ENCODE assay signal across 11 cellular contexts in the genomic region with DNA sequence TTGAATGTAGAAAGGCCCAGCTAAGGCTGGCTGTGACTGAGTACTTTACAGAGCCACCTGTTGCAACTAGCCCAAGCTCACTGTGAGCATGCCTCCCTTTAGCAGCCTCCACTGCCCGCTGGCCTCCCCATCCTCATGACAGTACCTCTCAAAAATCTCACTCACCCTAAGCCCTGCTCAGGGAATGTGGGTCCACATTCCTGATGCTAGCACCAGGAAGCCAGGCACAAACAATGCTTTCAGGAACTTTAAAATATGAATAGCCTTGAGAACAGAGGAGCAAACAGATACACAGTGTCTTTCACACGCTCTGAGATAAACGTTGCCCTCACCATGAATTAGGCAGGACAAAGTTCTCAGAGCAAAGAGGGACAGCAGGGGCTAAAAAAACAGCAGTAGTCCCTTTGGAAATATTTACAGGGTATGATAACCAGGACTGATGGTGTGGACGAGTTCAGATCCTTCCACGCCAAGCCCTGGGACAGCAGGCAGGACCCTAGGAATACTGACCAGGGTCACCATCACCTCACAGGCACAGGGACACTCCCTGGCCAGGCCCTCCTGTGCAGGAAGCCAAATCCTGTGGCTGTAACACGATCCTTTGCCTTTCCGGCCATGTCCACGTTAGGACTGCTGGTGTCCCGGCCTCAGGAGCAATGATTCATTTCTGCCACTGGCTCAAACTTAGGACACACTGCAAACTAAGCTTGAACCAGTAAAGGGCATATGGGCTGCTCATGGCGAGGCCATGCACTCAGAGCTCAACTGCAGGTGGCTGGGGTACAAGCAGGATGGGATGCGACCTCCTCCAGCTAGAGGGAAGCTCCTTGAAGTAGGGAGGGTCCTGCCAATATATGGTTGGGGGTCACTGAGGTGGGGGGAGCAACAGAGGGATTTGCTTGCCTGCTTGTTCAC. TPM values are rescaled to one million over a fixed set of nuclear protein-coding genes. Genes with fewer than 3 reads are reported as not detected.
DNase-seq lines count a peak whose midpoint lies in the region; ATAC-seq and TF ChIP-seq lines count a peak whose summit lies in the region.
"Had no signal": no experiment of that assay in that cellular context is flagged by ENCODE, and none has a peak within 500 bp of the region (broad histone marks: within the 10 kb centered on the region; RNA-seq: fewer than 3 reads in every experiment).

No MANE protein-coding gene starts in this region.

- peaks cover 12% of the 10 kb centered on the region for H3K27me3 Mint-ChIP-seq in activated CD4-positive, alpha-beta T cell treated with anti-CD3 and anti-CD28 coated beads, Interleukin-2, amount 10 ng/mL, durations not matched to agents 24 days and 14 days
- H3K27me3 Mint-ChIP-seq in T-helper 17 cell = no peaks in the 10 kb centered on the region

- no peak for TF ChIP-seq EP300 in suprapubic skin (IDR thresholded peaks at IDR 0.05)

- no peak for DNase-seq in activated CD4-positive, alpha-beta T cell treated with anti-CD3 and anti-CD28 coated beads, Interleukin-2, amount 10 ng/mL, durations not matched to agents 24 days and 14 days
- DNase-seq in activated CD4-positive, alpha-beta T cell treated with anti-CD3 and anti-CD28 coated beads, Interleukin-2, amount 50 U/mL, for 1 hour = no peak
- DNase-seq in T-helper 17 cell (no peak), cardiac septum (ENCODE audit: low spot score) (peak; percentile 82), spleen (peak; percentile 62), HPDE6-E6E7 (ENCODE audit: extremely low spot score) (no peak), suprapubic skin (ENCODE audit: low spot score in 2 of 2) (no peak)
- no peak for DNase-seq in stimulated activated CD4-positive, alpha-beta T cell treated with anti-CD3 and anti-CD28 coated beads, Interleukin-2, amount 100 ng/mL, for 24 hours

- H3K9me3 Mint-ChIP-seq in activated CD4-positive, alpha-beta T cell treated with anti-CD3 and anti-CD28 coated beads, Interleukin-2, amount 10 ng/mL, durations not matched to agents 24 days and 14 days = no peaks in the 10 kb centered on the region

- 82 to 86% (median 84%) methylated on average over 11 of the region's 11 CpGs for WGBS in spleen, 5 donors
- 72% methylated on average over 11 of the region's 11 CpGs for WGBS in suprapubic skin

- H3K36me3 ChIP-seq in spleen (no peaks in the 10 kb centered on the region), suprapubic skin (no peaks in the 10 kb centered on the region)

- H3K4me3 Mint-ChIP-seq in activated CD4-positive, alpha-beta T cell treated with anti-CD3 and anti-CD28 coated beads, Interleukin-2, amount 10 ng/mL, durations not matched to agents 24 days and 14 days = peak overlapping the region; percentile 66
- H3K4me3 Mint-ChIP-seq in T-helper 17 cell = no peak overlapping the region

- ATAC-seq in T-helper 17 cell = no peak
- ATAC-seq: esophagus mucosa had no signal

- H3K27me3 ChIP-seq in spleen (replicated peaks in 1 of 7) = peaks cover 0 to 6% (median 0%) of the 10 kb centered on the region in 7 donors
- H3K27me3 ChIP-seq in suprapubic skin = no peaks in the 10 kb centered on the region

- H3K27ac ChIP-seq in spleen (no peak overlapping the region), suprapubic skin (no peak overlapping the region)

- no peak overlapping the region for H3K4me3 ChIP-seq in spleen
- no peak overlapping the region for H3K4me3 ChIP-seq in suprapubic skin

- no peak for TF ChIP-seq POLR2A in spleen (IDR thresholded peaks at IDR 0.05)
- no peak for TF ChIP-seq POLR2A in suprapubic skin (IDR thresholded peaks at IDR 0.05)

- H3K36me3 Mint-ChIP-seq in activated CD4-positive, alpha-beta T cell treated with anti-CD3 and anti-CD28 coated beads, Interleukin-2, amount 10 ng/mL, durations not matched to agents 24 days and 14 days (ENCODE audit: low read depth) = peaks cover 3% of the 10 kb centered on the region
- H3K36me3 Mint-ChIP-seq in T-helper 17 cell (ENCODE audit: low read depth) = peaks cover 4% of the 10 kb centered on the region

- peaks cover 0 to 42% (median 14%) of the 10 kb centered on the region in 6 donors for H3K4me1 ChIP-seq in spleen
- H3K4me1 ChIP-seq in suprapubic skin = no peaks in the 10 kb centered on the region

- no peak for TF ChIP-seq CTCF in spleen (IDR thresholded peaks at IDR 0.05 in 8 of 11, conservative IDR thresholded peaks at IDR 0.05 in 3 of 11)
- TF ChIP-seq CTCF in suprapubic skin (IDR thresholded peaks at IDR 0.05) = no peak

- H3K4me1 Mint-ChIP-seq in activated CD4-positive, alpha-beta T cell treated with anti-CD3 and anti-CD28 coated beads, Interleukin-2, amount 10 ng/mL, durations not matched to agents 24 days and 14 days = peaks cover 47% of the 10 kb centered on the region
- H3K4me1 Mint-ChIP-seq in T-helper 17 cell = peaks cover 43% of the 10 kb centered on the region

- H3K9me3 ChIP-seq in T-helper 17 cell (ENCODE audit: control insufficient read depth, low read length, poor library complexity, severe bottlenecking) (no peaks in the 10 kb centered on the region), spleen (no peaks in the 10 kb centered on the region), suprapubic skin (no peaks in the 10 kb centered on the region)

- no peak overlapping the region for H3K27ac Mint-ChIP-seq in activated CD4-positive, alpha-beta T cell treated with anti-CD3 and anti-CD28 coated beads, Interleukin-2, amount 10 ng/mL, durations not matched to agents 24 days and 14 days
- H3K27ac Mint-ChIP-seq in T-helper 17 cell = peak overlapping the region; percentile 75

- intact Hi-C loops in activated CD4-positive, alpha-beta T cell treated with anti-CD3 and anti-CD28 coated beads, Interleukin-2, amount 10 ng/mL, durations not matched to agents 24 days and 14 days (cut with micrococcal nuclease) = no loop called here
- intact Hi-C loops in cardiac septum (cut with DNase I) = no loop called here
- intact Hi-C loops in spleen (cut with DNase I; ENCODE audit: low total_unique reads) = loop anchor here (10.0 kb wide), 1 partner anchor 577 kb away; no protein-coding TSS in a partner anchor

RNA-seq across cellular contexts. Expression of gene ACSL6, which starts 9.6 kb away (rescaled TPM):
- 36.9 and 39.6 TPM in 2 replicates for total RNA-seq in activated CD4-positive, alpha-beta T cell treated with anti-CD3 and anti-CD28 coated beads, Interleukin-2, amount 10 ng/mL, durations not matched to agents 24 days and 14 days
- 10 to 100 TPM; 18.0 to 22.2 TPM for total RNA-seq in T-helper 17 cell
- 4.5 TPM for total RNA-seq in cardiac septum
- total RNA-seq in spleen = 10 to 100 TPM in 1 of 7 donors, 1 to 10 TPM in 6; 3.1 to 18.4 (median 4.6) TPM
- 1 to 10 TPM in 2 of 3 donors, under 1 TPM in 1; 0.76 to 1.3 (median 1.3) TPM for polyA plus RNA-seq in spleen
- under 1 TPM in 3 of 4 donors, not detected in 1; 0.21 to 0.89 (median 0.23) TPM for total RNA-seq in suprapubic skin
- total RNA-seq: A673 had no signal

RNA-seq across cellular contexts. Expression of gene MEIKIN, which starts 56.4 kb away (rescaled TPM):
- not detected in 2 replicates for total RNA-seq in activated CD4-positive, alpha-beta T cell treated with anti-CD3 and anti-CD28 coated beads, Interleukin-2, amount 10 ng/mL, durations not matched to agents 24 days and 14 days
- 1 to 10 TPM in 1 of 2 donors, under 1 TPM in 1; 0.77 to 1.5 TPM for total RNA-seq in T-helper 17 cell
- total RNA-seq in cardiac septum = not detected
- total RNA-seq in spleen = not detected
- under 1 TPM in 1 of 3 donors, not detected in 2; 0.24 TPM for polyA plus RNA-seq in spleen
- not detected for total RNA-seq in suprapubic skin
- total RNA-seq: A673, esophagus mucosa, urinary bladder had no signal
- polyA plus RNA-seq: urinary bladder had no signal

RNA-seq across cellular contexts. Expression of gene IL3, which starts 58.6 kb away (rescaled TPM):
- 67.7 and 71.3 TPM in 2 replicates for total RNA-seq in activated CD4-positive, alpha-beta T cell treated with anti-CD3 and anti-CD28 coated beads, Interleukin-2, amount 10 ng/mL, durations not matched to agents 24 days and 14 days
- total RNA-seq in T-helper 17 cell = not detected
- total RNA-seq in cardiac septum = not detected
- not detected for total RNA-seq in spleen
- not detected for polyA plus RNA-seq in spleen
- total RNA-seq in suprapubic skin = not detected
- total RNA-seq: A673, esophagus mucosa, urinary bladder had no signal
- polyA plus RNA-seq: urinary bladder had no signal

Comparison
In these comparisons a context has a peak if more than half of its experiments do, and no peak if none do; other contexts are left out.
1. DNase-seq: peak in cardiac septum (single experiment) and spleen (single experiment); none in activated CD4-positive, alpha-beta T cell treated with anti-CD3 and anti-CD28 coated beads, Interleukin-2, amount 10 ng/mL, durations not matched to agents 24 days and 14 days (single experiment), activated CD4-positive, alpha-beta T cell treated with anti-CD3 and anti-CD28 coated beads, Interleukin-2, amount 50 U/mL, for 1 hour (single experiment), T-helper 17 cell (0 of 3), stimulated activated CD4-positive, alpha-beta T cell treated with anti-CD3 and anti-CD28 coated beads, Interleukin-2, amount 100 ng/mL, for 24 hours (0 of 2), HPDE6-E6E7 (single experiment) and suprapubic skin (0 of 2).
2. RNA of gene IL3, which starts 58.6 kb away (total RNA-seq): 67.7 to 71.3 TPM in activated CD4-positive, alpha-beta T cell treated with anti-CD3 and anti-CD28 coated beads, Interleukin-2, amount 10 ng/mL, durations not matched to agents 24 days and 14 days; not detected in T-helper 17 cell, not detected in cardiac septum (single experiment), not detected in spleen and not detected in suprapubic skin; every median in the first group is over 10 times any median in the second.